Comparison of ENCODE assay signal across 8 cellular contexts in genomic region chr14:51396222-51396815, GRCh38.
DNase-seq lines count a peak whose midpoint lies in the region; ATAC-seq, FAIRE-seq and TF ChIP-seq lines count a peak whose summit lies in the region.

No MANE protein-coding gene starts in this region.

- H3K4me1 Mint-ChIP-seq in Caco-2 (ENCODE audit: low read depth, unreplicated experiment) = peaks cover 8% of the 10 kb centered on the region

- H3K36me3 ChIP-seq in hepatocyte (replicated peaks; ENCODE audit: insufficient read depth, low read depth) (no peaks in the 10 kb centered on the region), stomach smooth muscle (ENCODE audit: control insufficient read depth in 2 of 2, insufficient read depth in 2 of 2, low read length in 2 of 2) (no peaks in the 10 kb centered on the region), Caco-2 (ENCODE audit: control insufficient read depth, insufficient read depth, low read length) (no peaks in the 10 kb centered on the region)

- H3K27ac ChIP-seq in hepatocyte (peak overlapping the region; percentile 69), stomach smooth muscle (ENCODE audit: low read length) (peak overlapping the region; percentile 56)

- BruUV-seq in Caco-2 (replicated peaks; lab: Mats Ljungman, UMichigan) = no TSS peak

- POLR2A ChIA-PET in Caco-2 (lab: Charles Lee) = no interaction called here

- peak overlapping the region; percentile 6 for H3K4me2 ChIP-seq in hepatocyte

- no peak overlapping the region for H3K27ac Mint-ChIP-seq in Caco-2 (ENCODE audit: unreplicated experiment)

- peak overlapping the region; percentile 36 to 37 for H3K9ac ChIP-seq in stomach smooth muscle (ENCODE audit: low read length in 2 of 2)

- WGBS in hepatocyte (ENCODE audit: low lambda C conversion rate, missing lambda C conversion rate) = 60% methylated on average over 11 of the region's 11 CpGs

- no peak overlapping the region for H3K4me3 Mint-ChIP-seq in Caco-2 (ENCODE audit: unreplicated experiment)

- no peaks in the 10 kb centered on the region for H3K27me3 Mint-ChIP-seq in Caco-2 (ENCODE audit: insufficient read depth, unreplicated experiment)

- H3K4me3 ChIP-seq in astrocyte of the cerebellum (ENCODE audit: low read depth, low read length) (no peak overlapping the region), hepatocyte (no peak overlapping the region), stomach smooth muscle (ENCODE audit: low read length in 2 of 2) (no peak overlapping the region), Caco-2 (ENCODE audit: low read depth, low read length) (no peak overlapping the region)

- intact Hi-C loops in Caco-2 (cut with micrococcal nuclease; ENCODE audit: unreplicated experiment) = no loop called here

- TF ChIP-seq POLR2A in H54 (IDR thresholded peaks at IDR 0.05; ENCODE audit: low read depth, low read length) (no peak), GM12892 (IDR thresholded peaks at IDR 0.05; ENCODE audit: low read depth, low read length) (no peak)

- in situ Hi-C loops in astrocyte of the cerebellum (cut with HindIII; ENCODE audit: low sequenced_read_pairs) = no loop called here

- CTCF ChIA-PET in Caco-2 (lab: Charles Lee) = no interaction called here

- no peaks in the 10 kb centered on the region for H3K9me3 Mint-ChIP-seq in Caco-2 (ENCODE audit: unreplicated experiment)

- H3K27me3 ChIP-seq in hepatocyte (no peaks in the 10 kb centered on the region), stomach smooth muscle (ENCODE audit: control insufficient read depth in 1 of 2, insufficient read depth in 2 of 2, low read length in 2 of 2) (no peaks in the 10 kb centered on the region), Caco-2 (replicated peaks; ENCODE audit: control insufficient read depth, insufficient read depth, low read length) (no peaks in the 10 kb centered on the region)

- no peaks in the 10 kb centered on the region for H3K79me2 ChIP-seq in hepatocyte

- H3K9me2 ChIP-seq in hepatocyte (replicated peaks; ENCODE audit: insufficient read depth) = no peaks in the 10 kb centered on the region

- no peaks in the 10 kb centered on the region for H4K20me1 ChIP-seq in hepatocyte (ENCODE audit: insufficient read depth, poor library complexity, severe bottlenecking)

- DNase-seq in H54 (ENCODE audit: insufficient read length, low spot score) (no peak), astrocyte of the cerebellum (ENCODE audit: low read depth) (peak; percentile 83), hepatocyte (ENCODE audit: low spot score) (no peak), GM12892 (ENCODE audit: insufficient read length) (no peak), Caco-2 (no peak)

- peak; percentile 87 for FAIRE-seq in H54 (lab: Jason Lieb, UNC)
- no peak for FAIRE-seq in GM12892 (lab: Jason Lieb, UNC)

- H3K36me3 Mint-ChIP-seq in Caco-2 (ENCODE audit: insufficient read depth, unreplicated experiment) = no peaks in the 10 kb centered on the region

- no peak for TF ChIP-seq CTCF in astrocyte of the cerebellum (IDR thresholded peaks at IDR 0.05; ENCODE audit: low read depth, low read length, missing control alignments)
- TF ChIP-seq CTCF in hepatocyte (IDR thresholded peaks at IDR 0.05; ENCODE audit: poor library complexity) = no peak
- no peak for TF ChIP-seq CTCF in Caco-2 (IDR thresholded peaks at IDR 0.05; ENCODE audit: insufficient read depth in 1 of 2, low read depth in 1 of 2, low read length in 1 of 2, severe bottlenecking in 1 of 2, unreplicated experiment in 1 of 2)

- peaks cover 27% of the 10 kb centered on the region for H3K4me1 ChIP-seq in hepatocyte (ENCODE audit: insufficient read depth)
- H3K4me1 ChIP-seq in stomach smooth muscle (ENCODE audit: control insufficient read depth, insufficient read depth, low read length) = peaks cover 25% of the 10 kb centered on the region
- H3K4me1 ChIP-seq in Caco-2 = no peaks in the 10 kb centered on the region

- ATAC-seq in HG02870 (IDR thresholded peaks at IDR 0.05; ENCODE audit: unreplicated experiment) (no peak), GM18867 (IDR thresholded peaks at IDR 0.05; ENCODE audit: unreplicated experiment) (no peak)

- H3K9me3 ChIP-seq in hepatocyte (ENCODE audit: low read depth) = no peaks in the 10 kb centered on the region
- H3K9me3 ChIP-seq in stomach smooth muscle (ENCODE audit: control insufficient read depth in 2 of 2, low read length in 2 of 2) = no peaks in the 10 kb centered on the region
- H3K9me3 ChIP-seq in Caco-2 = no peaks in the 10 kb centered on the region

- H2AFZ ChIP-seq in hepatocyte = peak overlapping the region; percentile 5
